In genomic region chr3:24058940-24059705, GRCh38 we compare ENCODE assay signal across 17 cellular contexts.
DNase-seq lines count a peak whose midpoint lies in the region; ATAC-seq, FAIRE-seq and TF ChIP-seq lines count a peak whose summit lies in the region.
"Had no signal": no experiment of that assay in that cellular context is flagged by ENCODE, and none has a peak within 500 bp of the region (broad histone marks: within the 10 kb centered on the region; RNA-seq: fewer than 3 reads in every experiment).

No MANE protein-coding gene starts in this region.

- no peaks in the 10 kb centered on the region for H4K20me1 ChIP-seq in keratinocyte (ENCODE audit: control insufficient read depth, extremely low read depth, insufficient read depth, low read length)

- TF ChIP-seq CTCF in keratinocyte (optimal IDR thresholded peaks at IDR 0.05 in 1 of 3, IDR thresholded peaks at IDR 0.05 in 1 of 3, conservative IDR thresholded peaks at IDR 0.05 in 1 of 3; ENCODE audit: extremely low read depth in 1 of 3, insufficient read depth in 2 of 3, low read length in 3 of 3) (no peak), thoracic aorta (IDR thresholded peaks at IDR 0.05) (no peak)

- dilution Hi-C loops in keratinocyte (cut with MboI; ENCODE audit: extremely low pct_ligation_motif_present, low sequenced_read_pairs), result no loop called here

- FAIRE-seq in keratinocyte (lab: Jason Lieb, UNC), result no peak
- FAIRE-seq: HTR-8/SVneo, RCC 7860 had no signal

- no peak for DNase-seq in Right ventricle myocardium superior
- no peak for DNase-seq in right cardiac atrium
- no peak for DNase-seq in keratinocyte (ENCODE audit: low read depth, low spot score)
- DNase-seq in thoracic aorta (ENCODE audit: low spot score), result no peak
- no peak for DNase-seq in amniotic stem cell (lab: John Stamatoyannopoulos, UW)
- no peak for DNase-seq in activated gamma-delta T cell treated with Interleukin-2 at 50 U/mL for 16 hours
- no peak for DNase-seq in activated CD4-positive, CD25-positive, alpha-beta regulatory T cell (lab: John Stamatoyannopoulos, UW)
- DNase-seq: 8988T; DND-41; NCI-H1105; NCI-H2081 treated with DMSO at 0.1 percent for 48 hours; NCI-H446 treated with DMSO at 0.1 percent for 48 hours; NCI-H69; NK-92 treated with Interleukin-12 subunit alpha and Interleukin-12 subunit beta, amount 100 ng/mL, for 24 hours had no signal

- H3K79me2 ChIP-seq in keratinocyte (ENCODE audit: control insufficient read depth, insufficient read depth, low read length), result no peaks in the 10 kb centered on the region

- H3K9ac ChIP-seq in keratinocyte (ENCODE audit: control insufficient read depth, extremely low read depth, insufficient read depth, low read length), result no peak overlapping the region

- intact Hi-C loops in Right ventricle myocardium superior (cut with DNase I), result no loop called here
- intact Hi-C loops in right cardiac atrium (cut with DNase I), result no loop called here

- no peaks in the 10 kb centered on the region for H3K36me3 ChIP-seq in keratinocyte (ENCODE audit: control insufficient read depth in 2 of 2, extremely low read depth in 1 of 2, insufficient read depth in 2 of 2, low read length in 2 of 2)
- no peaks in the 10 kb centered on the region for H3K36me3 ChIP-seq in thoracic aorta

- 75% methylated on average over 2 of the region's 2 CpGs for WGBS in right cardiac atrium

- H3K4me1 ChIP-seq in right cardiac atrium (ENCODE audit: control insufficient read depth, insufficient read depth, low read length) (no peaks in the 10 kb centered on the region), keratinocyte (ENCODE audit: control insufficient read depth, extremely low read depth, insufficient read depth, low read length) (peaks cover 15% of the 10 kb centered on the region), thoracic aorta (ENCODE audit: control insufficient read depth in 1 of 2, low read depth in 2 of 2) (peaks cover 6 to 33% of the 10 kb centered on the region in 2 donors)

- H3K27me3 ChIP-seq in right cardiac atrium (ENCODE audit: control insufficient read depth, insufficient read depth) (no peaks in the 10 kb centered on the region), keratinocyte (ENCODE audit: control insufficient read depth, extremely low read depth, insufficient read depth, low read length) (no peaks in the 10 kb centered on the region), thoracic aorta (replicated peaks; ENCODE audit: insufficient read depth) (no peaks in the 10 kb centered on the region)

- no peaks in the 10 kb centered on the region for H3K9me1 ChIP-seq in keratinocyte (ENCODE audit: control insufficient read depth, extremely low read depth, insufficient read depth, low read length)

- ATAC-seq in Right ventricle myocardium superior (ENCODE audit: poor library complexity) (peak; percentile 25), right cardiac atrium (no peak), thoracic aorta (ENCODE audit: insufficient number of reproducible peaks, low FRiP score, low read depth) (no peak), HG02759 (IDR thresholded peaks at IDR 0.05; ENCODE audit: unreplicated experiment) (no peak)

- H3K4me3 ChIP-seq in right cardiac atrium (ENCODE audit: low read length) (no peak overlapping the region), keratinocyte (ENCODE audit: control insufficient read depth in 2 of 3, extremely low read depth in 1 of 3, insufficient read depth in 2 of 3, low read depth in 1 of 3, low read length in 3 of 3) (no peak overlapping the region), thoracic aorta (no peak overlapping the region)

- no peaks in the 10 kb centered on the region for H3K9me3 ChIP-seq in right cardiac atrium (ENCODE audit: control insufficient read depth, low read length)
- H3K9me3 ChIP-seq in keratinocyte (ENCODE audit: control insufficient read depth, low read depth, low read length), result no peaks in the 10 kb centered on the region
- H3K9me3 ChIP-seq in thoracic aorta, result no peaks in the 10 kb centered on the region

- H3K27ac ChIP-seq in right cardiac atrium (ENCODE audit: low read length) (no peak overlapping the region), keratinocyte (ENCODE audit: control insufficient read depth, insufficient read depth, low read length) (no peak overlapping the region), thoracic aorta (peak overlapping the region; percentile 69 to 79)

- H2AFZ ChIP-seq in keratinocyte (ENCODE audit: control insufficient read depth, low read length), result peak overlapping the region; percentile 3

- H3K4me2 ChIP-seq in keratinocyte (ENCODE audit: control insufficient read depth, extremely low read depth, insufficient read depth, low read depth, low read length), result no peak overlapping the region

Comparison
In these comparisons a context has a peak if more than half of its experiments do, and no peak if none do; other contexts are left out.
1. H3K27ac ChIP-seq: peak in thoracic aorta (2 of 2); none in right cardiac atrium (single experiment) and keratinocyte (single experiment).